36 cellular contexts compared by ENCODE assay signal in genomic region chr10:59694936-59695335, GRCh38. TPM values are rescaled to one million over a fixed set of nuclear protein-coding genes. Genes with fewer than 3 reads are reported as not detected.
"Had no signal": no experiment of that assay in that cellular context is flagged by ENCODE, and none has a peak within 500 bp of the region (broad histone marks: within the 10 kb centered on the region; RNA-seq: fewer than 3 reads in every experiment).

No MANE protein-coding gene starts in this region.

- H3K36me3 ChIP-seq: adrenal gland, brain microvascular endothelial cell, breast epithelium, cardiac muscle cell had no signal

- H3K4me3 ChIP-seq: adrenal gland, body of pancreas, breast epithelium, cardiac muscle cell had no signal

- H3K27ac ChIP-seq: body of pancreas, brain microvascular endothelial cell, breast epithelium, cardiac muscle cell had no signal

- FAIRE-seq: astrocyte, bronchial epithelial cell, colon had no signal

- ATAC-seq: activated naive CD4-positive, alpha-beta T cell treated with anti-CD3 and anti-CD28 coated beads, Interleukin-2, amount 50 U/mL, for 72 hours; activated naive CD8-positive, alpha-beta T cell treated with anti-CD3 and anti-CD28 coated beads, Interleukin-2, amount 50 U/mL, for 24 hours; activated T-cell treated with anti-CD3 and anti-CD28 coated beads, Interleukin-2, amount 50 U/mL, for 4 hours; activated T-cell treated with anti-CD3 and anti-CD28 coated beads, Interleukin-2, amount 50 U/mL, for 72 hours; activated T-helper 17 cell treated with anti-CD3 and anti-CD28 coated beads, Interleukin-2, amount 50 U/mL, for 72 hours; body of pancreas had no signal

- DNase-seq: activated effector memory CD4-positive, alpha-beta T cell treated with anti-CD3 and anti-CD28 coated beads, Interleukin-2, amount 50 U/mL, for 16 hours; activated effector memory CD4-positive, alpha-beta T cell treated with Interleukin-2 at 50 U/mL for 16 hours; activated gamma-delta T cell; activated gamma-delta T cell treated with Interleukin-2 at 50 U/mL for 16 hours; activated naive CD4-positive, alpha-beta T cell; activated naive CD4-positive, alpha-beta T cell treated with anti-CD3 and anti-CD28 coated beads for 36 hours; activated naive CD4-positive, alpha-beta T cell treated with anti-CD3 and anti-CD28 coated beads, Interleukin-2, amount 10 ng/mL, durations not matched to agents 7 days and 5 days; activated naive CD4-positive, alpha-beta T cell treated with anti-CD3 and anti-CD28 coated beads, Interleukin-2, amount 50 U/mL, for 16 hours; activated naive CD4-positive, alpha-beta T cell treated with Interleukin-2 at 50 U/mL for 16 hours; activated naive CD8-positive, alpha-beta T cell treated with anti-CD3 and anti-CD28 coated beads for 36 hours; activated naive CD8-positive, alpha-beta T cell treated with anti-CD3 and anti-CD28 coated beads, Interleukin-2, amount 10 ng/mL, durations not matched to agents 7 days and 5 days; activated naive CD8-positive, alpha-beta T cell treated with anti-CD3 and anti-CD28 coated beads, Interleukin-2, amount 50 U/mL, for 24 hours; activated T-cell treated with anti-CD3 and anti-CD28 coated beads, Interleukin-2, amount 50 U/mL, for 24 hours; activated T-cell treated with anti-CD3 and anti-CD28 coated beads, Interleukin-2, amount 50 U/mL, for 4 hours; activated T-cell treated with anti-CD3 and anti-CD28 coated beads, Interleukin-2, amount 50 U/mL, for 48 hours; activated T-cell treated with anti-CD3 and anti-CD28 coated beads, Interleukin-2, amount 50 U/mL, for 72 hours; adrenal gland; amniotic stem cell; amygdala; anterior cingulate cortex; aorta; body of pancreas; brain microvascular endothelial cell; caudate nucleus; central memory CD4-positive, alpha-beta T cell; cerebellar nuclear complex had no signal

- H3K4me1 ChIP-seq: body of pancreas, breast epithelium had no signal

- H3K9me3 ChIP-seq: adrenal gland, body of pancreas, breast epithelium had no signal

- H3K27me3 ChIP-seq: adrenal gland, body of pancreas, brain microvascular endothelial cell, breast epithelium, cardiac muscle cell had no signal

RNA-seq across cellular contexts. Expression of gene MRLN, which starts 58.3 kb away (rescaled TPM):
- total RNA-seq: activated naive CD4-positive, alpha-beta T cell treated with anti-CD3 and anti-CD28 coated beads for 36 hours; activated naive CD4-positive, alpha-beta T cell treated with anti-CD3 and anti-CD28 coated beads, Interleukin-2, amount 50 U/mL, for 72 hours; activated naive CD8-positive, alpha-beta T cell treated with anti-CD3 and anti-CD28 coated beads for 36 hours; activated naive CD8-positive, alpha-beta T cell treated with anti-CD3 and anti-CD28 coated beads, Interleukin-2, amount 10 ng/mL, durations not matched to agents 7 days and 5 days; activated T-cell treated with anti-CD3 and anti-CD28 coated beads, Interleukin-2, amount 50 U/mL, for 72 hours; activated T-helper 2 cell treated with anti-CD3 and anti-CD28 coated beads, Interferon-gamma antibody, Interleukin-2, Interleukin-4, amounts not matched to agents 10 μg/mL and 5 μg/mL and 100 μg/mL, durations not matched to agents 14 hours and 24 hours and 36 hours; adrenal gland; astrocyte; body of pancreas; breast epithelium; bronchial epithelial cell; cardiac muscle cell; cardiac septum; chondrocyte had no signal
- polyA plus RNA-seq: aorta, cardiac muscle cell had no signal
